Comparison of ENCODE assay signal across 17 cellular contexts in the genomic region with DNA sequence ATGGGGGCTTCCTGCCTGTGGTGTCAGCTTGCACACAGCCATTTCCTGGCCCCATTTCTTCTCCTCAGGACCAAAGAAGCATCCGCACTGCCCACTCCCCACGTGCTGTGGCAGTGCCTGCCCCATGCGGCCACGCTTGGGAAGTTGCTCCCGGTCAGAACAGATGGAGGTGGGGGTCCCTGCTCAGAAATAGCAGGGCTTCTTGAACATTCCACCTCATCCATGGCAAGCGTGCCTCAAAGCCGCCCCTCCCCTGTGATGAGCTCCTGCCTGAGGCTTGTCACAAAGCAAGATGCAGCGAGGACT.
"Had no signal": no experiment of that assay in that cellular context is flagged by ENCODE, and none has a peak within 500 bp of the region (broad histone marks: within the 10 kb centered on the region; RNA-seq: fewer than 3 reads in every experiment).

No MANE protein-coding gene starts in this region.

- H3K4me3 Mint-ChIP-seq: activated naive CD4-positive, alpha-beta T cell treated with anti-CD3 and anti-CD28 coated beads, Interleukin-2, amount 10 ng/mL, durations not matched to agents 7 days and 5 days; activated T-cell treated with anti-CD3 and anti-CD28 coated beads, Interleukin-2, amount 50 U/mL, for 24 hours; stimulated activated effector memory CD8-positive, alpha-beta T cell treated with anti-CD3 and anti-CD28 coated beads, Interleukin-12 subunit alpha, Interleukin-12 subunit beta, amount 100 ng/mL, for 72 hours had no signal

- H3K27ac Mint-ChIP-seq: activated naive CD4-positive, alpha-beta T cell treated with anti-CD3 and anti-CD28 coated beads, Interleukin-2, amount 10 ng/mL, durations not matched to agents 7 days and 5 days; activated T-cell treated with anti-CD3 and anti-CD28 coated beads, Interleukin-2, amount 50 U/mL, for 24 hours had no signal

- H3K4me3 ChIP-seq: breast epithelium, gastrocnemius medialis, ovary, sigmoid colon, tibial artery had no signal

- H3K27ac ChIP-seq: gastrocnemius medialis, ovary, sigmoid colon, tibial artery had no signal

- H3K36me3 Mint-ChIP-seq: activated naive CD4-positive, alpha-beta T cell treated with anti-CD3 and anti-CD28 coated beads, Interleukin-2, amount 10 ng/mL, durations not matched to agents 7 days and 5 days; stimulated activated effector memory CD8-positive, alpha-beta T cell treated with anti-CD3 and anti-CD28 coated beads, Interleukin-12 subunit alpha, Interleukin-12 subunit beta, amount 100 ng/mL, for 72 hours had no signal

- H3K9me3 Mint-ChIP-seq: activated naive CD4-positive, alpha-beta T cell treated with anti-CD3 and anti-CD28 coated beads, Interleukin-2, amount 10 ng/mL, durations not matched to agents 7 days and 5 days; activated T-cell treated with anti-CD3 and anti-CD28 coated beads, Interleukin-2, amount 50 U/mL, for 24 hours; stimulated activated effector memory CD8-positive, alpha-beta T cell treated with anti-CD3 and anti-CD28 coated beads, Interleukin-12 subunit alpha, Interleukin-12 subunit beta, amount 100 ng/mL, for 72 hours had no signal

- H3K27me3 ChIP-seq: breast epithelium, gastrocnemius medialis, ovary, sigmoid colon had no signal

- ATAC-seq: gastrocnemius medialis; left ventricle myocardium superior; SK-N-SH treated with all-trans-retinoic acid at 6 μM for 48 hours; stimulated activated effector memory CD8-positive, alpha-beta T cell treated with anti-CD3 and anti-CD28 coated beads, Interleukin-12 subunit alpha, Interleukin-12 subunit beta, amount 100 ng/mL, for 72 hours had no signal

- H3K9me3 ChIP-seq: breast epithelium, gastrocnemius medialis, ovary, sigmoid colon, tibial artery had no signal

- DNase-seq: activated CD4-positive, alpha-beta T cell treated with anti-CD3 and anti-CD28 coated beads, Interleukin-2, amount 50 U/mL, for 1 hour; activated CD4-positive, CD25-positive, alpha-beta regulatory T cell; activated effector memory CD4-positive, alpha-beta T cell treated with Interleukin-2 at 50 U/mL for 16 hours; activated naive CD4-positive, alpha-beta T cell treated with anti-CD3 and anti-CD28 coated beads, Interleukin-2, amount 10 ng/mL, durations not matched to agents 7 days and 5 days; activated T-cell treated with anti-CD3 and anti-CD28 coated beads, Interleukin-2, amount 50 U/mL, for 24 hours; effector CD4-positive, alpha-beta T cell; gastrocnemius medialis; left ventricle myocardium superior; ovary; sigmoid colon; stimulated activated CD4-positive, alpha-beta T cell treated with anti-CD3 and anti-CD28 coated beads, Interleukin-4, amount 100 ng/mL, for 24 hours; T-helper 1 cell; T-helper 9 cell; tibial artery had no signal

- H3K36me3 ChIP-seq: breast epithelium, gastrocnemius medialis, ovary, sigmoid colon, tibial artery had no signal
